ENCODE assay signal across 31 cellular contexts in the genomic region with DNA sequence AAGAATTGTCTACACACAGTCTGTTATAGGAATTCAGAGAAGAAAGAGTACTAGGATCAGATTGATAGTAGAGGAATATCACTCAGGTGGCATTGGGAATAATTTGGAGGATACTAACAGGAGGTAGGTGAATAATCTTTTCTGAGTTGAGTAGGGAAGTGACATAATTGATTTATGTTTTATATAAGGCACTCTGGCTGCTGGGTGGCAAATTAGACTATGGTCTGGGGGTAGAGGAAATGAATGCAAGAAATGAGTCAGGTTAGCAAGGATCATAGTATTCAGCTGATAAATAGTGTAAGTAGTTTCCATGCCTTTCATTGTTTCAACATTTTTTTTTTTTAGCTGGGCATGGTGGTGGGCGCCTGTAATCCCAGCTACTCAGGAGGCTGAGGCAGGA.
"Had no signal": no experiment of that assay in that cellular context is flagged by ENCODE, and none has a peak within 500 bp of the region (broad histone marks: within the 10 kb centered on the region; RNA-seq: fewer than 3 reads in every experiment).

No MANE protein-coding gene starts in this region.

- H3K27ac Mint-ChIP-seq: activated CD4-positive, alpha-beta memory T cell treated with anti-CD3 and anti-CD28 coated beads, Interleukin-2, amount 10 ng/mL, durations not matched to agents 7 days and 5 days; activated CD4-positive, alpha-beta T cell treated with anti-CD3 and anti-CD28 coated beads, Interleukin-2, amount 10 ng/mL, durations not matched to agents 7 days and 5 days; activated naive CD4-positive, alpha-beta T cell treated with anti-CD3 and anti-CD28 coated beads, Interleukin-2, amount 50 U/mL, for 72 hours; activated T-helper 17 cell treated with anti-CD3 and anti-CD28 coated beads, Interleukin-2, amount 50 U/mL, for 72 hours; brain; effector memory CD8-positive, alpha-beta T cell; naive thymus-derived CD8-positive, alpha-beta T cell had no signal

- H3K4me3 Mint-ChIP-seq: activated CD4-positive, alpha-beta memory T cell treated with anti-CD3 and anti-CD28 coated beads, Interleukin-2, amount 10 ng/mL, durations not matched to agents 7 days and 5 days; activated CD4-positive, alpha-beta T cell treated with anti-CD3 and anti-CD28 coated beads, Interleukin-2, amount 10 ng/mL, durations not matched to agents 7 days and 5 days; activated T-cell treated with anti-CD3 and anti-CD28 coated beads, Interleukin-2, amount 50 U/mL, for 4 hours; activated T-helper 17 cell treated with anti-CD3 and anti-CD28 coated beads, Interleukin-2, amount 50 U/mL, for 72 hours; brain; effector memory CD8-positive, alpha-beta T cell; naive thymus-derived CD8-positive, alpha-beta T cell; neural crest cell had no signal

- H3K27ac ChIP-seq: adrenal gland, cardiac muscle cell, colonic mucosa, dorsolateral prefrontal cortex, heart right ventricle, left lung, lower lobe of right lung, pancreas, psoas muscle, testis, transverse colon had no signal

- ATAC-seq: activated T-cell treated with anti-CD3 and anti-CD28 coated beads, Interleukin-2, amount 50 U/mL, for 4 hours; activated T-helper 17 cell treated with anti-CD3 and anti-CD28 coated beads, Interleukin-2, amount 50 U/mL, for 72 hours; effector memory CD8-positive, alpha-beta T cell; heart right ventricle; left lung; lower lobe of right lung; naive thymus-derived CD8-positive, alpha-beta T cell; pancreas; psoas muscle; right cardiac atrium had no signal

- H3K4me1 ChIP-seq: adrenal gland, colonic mucosa, heart right ventricle, lower lobe of right lung, psoas muscle, testis, transverse colon had no signal

- H3K4me1 Mint-ChIP-seq: brain, neural crest cell had no signal

- H3K9me3 ChIP-seq: adrenal gland, colonic mucosa, lower lobe of right lung, pancreas, psoas muscle, testis, transverse colon had no signal

- H3K4me3 ChIP-seq: adrenal gland, cardiac muscle cell, colonic mucosa, dorsolateral prefrontal cortex, heart right ventricle, left lung, lower lobe of right lung, pancreas, psoas muscle, testis, transverse colon had no signal

- H3K27me3 Mint-ChIP-seq: activated CD4-positive, alpha-beta memory T cell treated with anti-CD3 and anti-CD28 coated beads, Interleukin-2, amount 10 ng/mL, durations not matched to agents 7 days and 5 days; activated CD4-positive, alpha-beta T cell treated with anti-CD3 and anti-CD28 coated beads, Interleukin-2, amount 10 ng/mL, durations not matched to agents 7 days and 5 days; activated T-helper 17 cell treated with anti-CD3 and anti-CD28 coated beads, Interleukin-2, amount 50 U/mL, for 72 hours; brain; effector memory CD8-positive, alpha-beta T cell; naive thymus-derived CD8-positive, alpha-beta T cell had no signal

- DNase-seq: activated CD4-positive, alpha-beta memory T cell treated with anti-CD3 and anti-CD28 coated beads, Interleukin-2, amount 10 ng/mL, durations not matched to agents 7 days and 5 days; activated CD4-positive, alpha-beta T cell treated with anti-CD3 and anti-CD28 coated beads, Interleukin-2, amount 10 ng/mL, durations not matched to agents 7 days and 5 days; activated CD4-positive, CD25-positive, alpha-beta regulatory T cell treated with anti-CD3 and anti-CD28 coated beads, Interleukin-2, amount 50 U/mL, for 72 hours; activated gamma-delta T cell treated with Interleukin-2 at 50 U/mL for 16 hours; activated T-cell treated with anti-CD3 and anti-CD28 coated beads, Interleukin-2, amount 50 U/mL, for 4 hours; adrenal gland; aorta; cerebellar nuclear complex; colonic mucosa; dorsolateral prefrontal cortex; effector memory CD8-positive, alpha-beta T cell; heart right ventricle; kidney glomerular epithelial cell; left lung; lower lobe of right lung; mesenchymal stem cell; naive thymus-derived CD8-positive, alpha-beta T cell; nucleus accumbens; pancreas; psoas muscle; right cardiac atrium; stimulated activated CD4-positive, alpha-beta T cell treated with anti-CD3 and anti-CD28 coated beads, Interleukin-15, amount 100 ng/mL, for 24 hours; stimulated activated CD4-positive, alpha-beta T cell treated with anti-CD3 and anti-CD28 coated beads, Interleukin-2, amount 100 ng/mL, for 24 hours; stimulated activated naive CD4-positive, alpha-beta T cell; testis; transverse colon had no signal

- H3K9me3 Mint-ChIP-seq: activated CD4-positive, alpha-beta memory T cell treated with anti-CD3 and anti-CD28 coated beads, Interleukin-2, amount 10 ng/mL, durations not matched to agents 7 days and 5 days; activated naive CD4-positive, alpha-beta T cell treated with anti-CD3 and anti-CD28 coated beads, Interleukin-2, amount 50 U/mL, for 72 hours; activated T-helper 17 cell treated with anti-CD3 and anti-CD28 coated beads, Interleukin-2, amount 50 U/mL, for 72 hours had no signal

- H3K36me3 ChIP-seq: adrenal gland, cardiac muscle cell, colonic mucosa, lower lobe of right lung, pancreas, transverse colon had no signal

- H3K27me3 ChIP-seq: adrenal gland, cardiac muscle cell, colonic mucosa, dorsolateral prefrontal cortex, heart right ventricle, left lung, pancreas, testis, transverse colon had no signal
